In the genomic region with DNA sequence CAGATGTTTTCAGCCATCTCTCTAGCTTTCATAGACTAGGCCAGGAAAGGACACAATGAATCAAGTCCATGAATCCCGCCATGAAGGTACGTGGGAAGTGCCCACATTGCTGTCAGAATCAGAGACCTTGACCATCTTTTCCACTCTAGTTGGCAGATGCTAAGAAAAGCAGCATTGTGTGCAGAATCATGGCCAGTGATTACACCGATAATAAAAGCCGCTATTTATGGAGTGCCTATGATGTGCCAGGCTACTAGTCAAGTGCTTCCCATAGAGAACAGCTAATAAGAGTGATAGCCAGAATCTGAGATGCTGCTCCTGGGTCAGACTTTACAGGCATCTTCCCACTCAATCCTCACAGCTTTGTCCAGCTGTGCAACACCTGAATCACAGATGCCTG, we compare ENCODE assay signal across 19 cellular contexts. TPM values are rescaled to one million over a fixed set of nuclear protein-coding genes. Genes with fewer than 3 reads are reported as not detected.
DNase-seq lines count a peak whose midpoint lies in the region; ATAC-seq, FAIRE-seq and TF ChIP-seq lines count a peak whose summit lies in the region.
"Had no signal": no experiment of that assay in that cellular context is flagged by ENCODE, and none has a peak within 500 bp of the region (broad histone marks: within the 10 kb centered on the region; RNA-seq: fewer than 3 reads in every experiment).

No MANE protein-coding gene starts in this region.

- H3K9me3 ChIP-seq in BLaER1 treated with 17β-estradiol and CSF1 and Interleukin-3, amounts not matched to agents 10 nM and 100 nM (replicated peaks in 1 of 11), result peaks cover 0 to 7% (median 0%) of the 10 kb centered on the region in 11 experiments; a peak in 3 of 22 replicates
- H3K9me3 ChIP-seq in kidney (ENCODE audit: control insufficient read depth in 1 of 2, low read length in 2 of 2), result no peaks in the 10 kb centered on the region
- H3K9me3 ChIP-seq: BE2C had no signal

- H3K4me3 ChIP-seq in BLaER1 treated with 17β-estradiol and CSF1 and Interleukin-3, amounts not matched to agents 10 nM and 100 nM, result no peak overlapping the region
- no peak overlapping the region for H3K4me3 ChIP-seq in kidney (ENCODE audit: low read length in 2 of 2)
- H3K4me3 ChIP-seq: GM12878, GM23338, K562 had no signal

- FAIRE-seq in kidney (lab: Jason Lieb, UNC), result no peak
- FAIRE-seq: GM12878, H54, K562 had no signal

- peak overlapping the region in 7 of 11 experiments; percentile 24 to 49 (median 40); a peak in 10 of 22 replicates for H3K27ac ChIP-seq in BLaER1 treated with 17β-estradiol and CSF1 and Interleukin-3, amounts not matched to agents 10 nM and 100 nM
- no peak overlapping the region for H3K27ac ChIP-seq in kidney (ENCODE audit: low read depth in 2 of 2, low read length in 2 of 2)
- H3K27ac ChIP-seq: HL-60 had no signal

- TF ChIP-seq CTCF in kidney (IDR thresholded peaks at IDR 0.05; ENCODE audit: borderline replicate concordance, extremely low read depth, insufficient read depth), result no peak

- intact Hi-C loops in kidney (cut with DNase I), result no loop called here

- H3K4me1 ChIP-seq in BLaER1 treated with 17β-estradiol and CSF1 and Interleukin-3, amounts not matched to agents 10 nM and 100 nM, result peaks cover 18 to 51% (median 43%) of the 10 kb centered on the region in 10 experiments
- H3K4me1 ChIP-seq in kidney (ENCODE audit: control insufficient read depth in 1 of 2, insufficient read depth in 1 of 2, low read depth in 1 of 2, low read length in 2 of 2), result no peaks in the 10 kb centered on the region
- H3K4me1 ChIP-seq: BE2C had no signal

- peak overlapping the region in 2 of 11 experiments; percentile 12 to 29; a peak in 2 of 22 replicates for H3K9ac ChIP-seq in BLaER1 treated with 17β-estradiol and CSF1 and Interleukin-3, amounts not matched to agents 10 nM and 100 nM
- no peak overlapping the region for H3K9ac ChIP-seq in kidney (ENCODE audit: low read length in 2 of 2)

- no peaks in the 10 kb centered on the region for H3K27me3 ChIP-seq in BLaER1 treated with 17β-estradiol and CSF1 and Interleukin-3, amounts not matched to agents 10 nM and 100 nM
- H3K27me3 ChIP-seq: BE2C had no signal

- ATAC-seq in GM18861 (IDR thresholded peaks at IDR 0.05; ENCODE audit: unreplicated experiment), result no peak
- ATAC-seq: GM12878, GM23338 had no signal

- no peaks in the 10 kb centered on the region for H4K20me1 ChIP-seq in BLaER1 treated with 17β-estradiol and CSF1 and Interleukin-3, amounts not matched to agents 10 nM and 100 nM

- DNase-seq in Ammon's horn (ENCODE audit: low spot score) (peak; percentile 35), medulla oblongata (ENCODE audit: extremely low spot score) (peak; percentile 38), superior temporal gyrus (ENCODE audit: extremely low spot score) (peak; percentile 52), OCI-M2 (lab: John Stamatoyannopoulos, UW; ENCODE audit: unreplicated experiment) (no peak), kidney (no peak)
- DNase-seq: BE2C, DMS153, DND-41, EL, HCEC 1CT, IMR-90 had no signal

- H3K36me3 ChIP-seq in BLaER1 treated with 17β-estradiol and CSF1 and Interleukin-3, amounts not matched to agents 10 nM and 100 nM, result no peaks in the 10 kb centered on the region
- H3K36me3 ChIP-seq in kidney (ENCODE audit: control insufficient read depth in 1 of 2, insufficient read depth in 2 of 2, low read length in 2 of 2), result no peaks in the 10 kb centered on the region
- H3K36me3 ChIP-seq: BE2C had no signal

- peak overlapping the region; percentile 61 to 87 (median 72); a peak in 21 of 22 replicates for H3K4me2 ChIP-seq in BLaER1 treated with 17β-estradiol and CSF1 and Interleukin-3, amounts not matched to agents 10 nM and 100 nM
- H3K4me2 ChIP-seq: GM23338 had no signal

RNA-seq across cellular contexts. Expression of gene RPL32, which starts 13.2 kb away (rescaled TPM):
- total RNA-seq in kidney, result 1,227 TPM
- 2,612 TPM for polyA plus RNA-seq in kidney (ENCODE audit: insufficient read depth, low read depth, low replicate concordance)

RNA-seq across cellular contexts. Expression of gene CAND2, which starts 58.1 kb away (rescaled TPM):
- total RNA-seq in kidney, result 7.1 TPM
- 3.9 TPM for polyA plus RNA-seq in kidney (ENCODE audit: insufficient read depth, low read depth, low replicate concordance)
- polyA plus RNA-seq: CD14-positive monocyte had no signal

Comparison
In these comparisons a context has a peak if more than half of its experiments do, and no peak if none do; other contexts are left out.
1. DNase-seq: peak in Ammon's horn (single experiment), medulla oblongata (single experiment) and superior temporal gyrus (single experiment); none in OCI-M2 (single experiment) and kidney (single experiment).
2. H3K27ac ChIP-seq: peak in BLaER1 treated with 17β-estradiol and CSF1 and Interleukin-3, amounts not matched to agents 10 nM and 100 nM (7 of 11); none in kidney (0 of 2).